In genomic region chr6:33912177-33912576, GRCh38 we compare ENCODE assay signal across 19 cellular contexts.
"Had no signal": no experiment of that assay in that cellular context is flagged by ENCODE, and none has a peak within 500 bp of the region (broad histone marks: within the 10 kb centered on the region; RNA-seq: fewer than 3 reads in every experiment).

No MANE protein-coding gene starts in this region.

- H3K36me3 Mint-ChIP-seq: brain, naive B cell had no signal

- H3K27me3 Mint-ChIP-seq: activated T-cell treated with anti-CD3 and anti-CD28 coated beads, Interleukin-2, amount 50 U/mL, for 24 hours had no signal

- H3K9me3 ChIP-seq: left ventricle myocardium inferior, upper lobe of right lung had no signal

- H3K27me3 ChIP-seq: dorsolateral prefrontal cortex, upper lobe of right lung had no signal

- H3K9me3 Mint-ChIP-seq: activated CD4-positive, alpha-beta T cell treated with anti-CD3 and anti-CD28 coated beads, Interleukin-2, amount 10 ng/mL, durations not matched to agents 24 days and 14 days; activated T-cell treated with anti-CD3 and anti-CD28 coated beads, Interleukin-2, amount 50 U/mL, for 24 hours; naive B cell had no signal

- H3K4me1 ChIP-seq: left ventricle myocardium inferior, upper lobe of right lung had no signal

- ATAC-seq: activated CD8-positive, alpha-beta T cell treated with anti-CD3 and anti-CD28 coated beads, Interleukin-2, amount 10 ng/mL, durations not matched to agents 7 days and 5 days; upper lobe of right lung had no signal

- H3K36me3 ChIP-seq: left ventricle myocardium inferior, upper lobe of right lung had no signal

- H3K27ac Mint-ChIP-seq: activated CD4-positive, alpha-beta T cell treated with anti-CD3 and anti-CD28 coated beads, Interleukin-2, amount 10 ng/mL, durations not matched to agents 24 days and 14 days; activated T-cell treated with anti-CD3 and anti-CD28 coated beads, Interleukin-2, amount 50 U/mL, for 24 hours; brain had no signal

- H3K4me3 Mint-ChIP-seq: activated CD4-positive, alpha-beta T cell treated with anti-CD3 and anti-CD28 coated beads, Interleukin-2, amount 10 ng/mL, durations not matched to agents 24 days and 14 days; activated CD8-positive, alpha-beta T cell treated with anti-CD3 and anti-CD28 coated beads, Interleukin-2, amount 10 ng/mL, durations not matched to agents 7 days and 5 days; activated T-cell treated with anti-CD3 and anti-CD28 coated beads, Interleukin-2, amount 50 U/mL, for 24 hours; brain had no signal

- DNase-seq: activated CD4-positive, alpha-beta T cell treated with anti-CD3 and anti-CD28 coated beads, Interleukin-2, amount 10 ng/mL, durations not matched to agents 24 days and 14 days; activated CD4-positive, CD25-positive, alpha-beta regulatory T cell; activated CD8-positive, alpha-beta T cell treated with anti-CD3 and anti-CD28 coated beads, Interleukin-2, amount 10 ng/mL, durations not matched to agents 7 days and 5 days; activated effector memory CD4-positive, alpha-beta T cell treated with anti-CD3 and anti-CD28 coated beads, Interleukin-2, amount 50 U/mL, for 16 hours; activated naive CD4-positive, alpha-beta T cell treated with anti-CD3 and anti-CD28 coated beads, Interleukin-2, amount 50 U/mL, for 16 hours; activated T-cell treated with anti-CD3 and anti-CD28 coated beads, Interleukin-2, amount 50 U/mL, for 24 hours; anterior cingulate cortex; caudate nucleus; dorsolateral prefrontal cortex; foreskin melanocyte; kidney glomerular epithelial cell; left ventricle myocardium inferior; naive B cell; occipital lobe; retina; stimulated activated naive CD4-positive, alpha-beta T cell; T1000; upper lobe of right lung had no signal

- H3K27ac ChIP-seq: dorsolateral prefrontal cortex, left ventricle myocardium inferior, upper lobe of right lung had no signal

- H3K4me3 ChIP-seq: dorsolateral prefrontal cortex, left ventricle myocardium inferior, upper lobe of right lung had no signal
